In genomic region chr12:63419119-63419518, GRCh38 we compare ENCODE assay signal across 22 cellular contexts.
DNase-seq lines count a peak whose midpoint lies in the region; ATAC-seq, FAIRE-seq and TF ChIP-seq lines count a peak whose summit lies in the region.
"Had no signal": no experiment of that assay in that cellular context is flagged by ENCODE, and none has a peak within 500 bp of the region (broad histone marks: within the 10 kb centered on the region; RNA-seq: fewer than 3 reads in every experiment).

No MANE protein-coding gene starts in this region.

- WGBS in SK-N-SH (ENCODE audit: low lambda C conversion rate): 16% methylated on average over 7 of the region's 7 CpGs
- 56 to 81% (median 71%) methylated on average over 7 of the region's 7 CpGs for WGBS in small intestine, 3 donors
- 55% methylated on average over 7 of the region's 7 CpGs for WGBS in smooth muscle cell (ENCODE audit: low lambda C conversion rate)
- 83 to 93% (median 87%) methylated on average over 7 of the region's 7 CpGs for WGBS in adrenal gland, 4 donors

- POLR2A ChIA-PET in SK-N-SH (lab: Yijun Ruan, JAX): no interaction called here
- POLR2A ChIA-PET in Panc1 (lab: Charles Lee): no interaction called here

- DNase-seq in SK-N-SH: no peak
- DNase-seq in Panc1 (ENCODE audit: low read depth, low spot score): peak; percentile 2
- peak; percentile 39 for DNase-seq in epithelial cell of prostate (ENCODE audit: low read depth, low spot score)
- DNase-seq in small intestine: peak; percentile 54
- DNase-seq in NCI-H446 (lab: John Stamatoyannopoulos, UW): no peak
- no peak for DNase-seq in smooth muscle cell (lab: John Stamatoyannopoulos, UW; ENCODE audit: unreplicated experiment)
- no peak for DNase-seq in adrenal gland
- DNase-seq: activated CD4-positive, alpha-beta T cell treated with anti-CD3 and anti-CD28 coated beads, Interleukin-2, amount 50 U/mL, for 48 hours; activated naive CD8-positive, alpha-beta T cell treated with anti-CD3 and anti-CD28 coated beads, Interleukin-2, amount 10 ng/mL, durations not matched to agents 7 days and 5 days; activated T-cell treated with anti-CD3 and anti-CD28 coated beads, Interleukin-2, amount 50 U/mL, for 72 hours; CD4-positive, CD25-positive, alpha-beta regulatory T cell; endodermal cell; gastrocnemius medialis; NCI-H146; NCI-H524; stimulated activated CD4-positive, alpha-beta T cell treated with anti-CD3 and anti-CD28 coated beads, Interleukin-12 subunit alpha, Interleukin-12 subunit beta, amount 100 ng/mL, for 4 hours; stimulated activated naive CD4-positive, alpha-beta T cell; SW 1271 had no signal

- H3K36me3 ChIP-seq in SK-N-SH (replicated peaks in 1 of 2; ENCODE audit: control insufficient read depth in 1 of 2, insufficient read depth in 2 of 2, low read length in 1 of 2) (no peaks in the 10 kb centered on the region), Panc1 (ENCODE audit: control insufficient read depth, insufficient read depth, low read length) (no peaks in the 10 kb centered on the region), small intestine (ENCODE audit: control insufficient read depth in 2 of 2, insufficient read depth in 2 of 2, low read length in 2 of 2) (no peaks in the 10 kb centered on the region), smooth muscle cell (ENCODE audit: low read depth) (no peaks in the 10 kb centered on the region), adrenal gland (replicated peaks in 1 of 2) (no peaks in the 10 kb centered on the region)
- H3K36me3 ChIP-seq: gastrocnemius medialis, vagina had no signal

- H2AFZ ChIP-seq in SK-N-SH (ENCODE audit: low read depth): no peak overlapping the region
- no peak overlapping the region for H2AFZ ChIP-seq in smooth muscle cell (ENCODE audit: low read depth)

- intact Hi-C loops in Panc1 (cut with micrococcal nuclease; ENCODE audit: unreplicated experiment): loop anchor here (10.0 kb wide), 1 partner anchor 314 kb away; no protein-coding TSS in a partner anchor
- intact Hi-C loops in adrenal gland (cut with DNase I): no loop called here

- H3K4me3 ChIP-seq in SK-N-SH (ENCODE audit: low read depth in 2 of 2, low read length in 1 of 2) (no peak overlapping the region), Panc1 (ENCODE audit: low read depth in 2 of 2, low read length in 2 of 2) (no peak overlapping the region), small intestine (ENCODE audit: low read depth in 1 of 2, low read length in 2 of 2) (no peak overlapping the region), smooth muscle cell (no peak overlapping the region), adrenal gland (no peak overlapping the region)
- H3K4me3 ChIP-seq: gastrocnemius medialis, lung, vagina had no signal

- no peak for TF ChIP-seq POLR2A in adrenal gland (IDR thresholded peaks at IDR 0.05)

- H3K9ac ChIP-seq in SK-N-SH (no peak overlapping the region), smooth muscle cell (ENCODE audit: low read depth) (no peak overlapping the region)

- FAIRE-seq in small intestine (lab: Jason Lieb, UNC): no peak

- H3K79me2 ChIP-seq in SK-N-SH (ENCODE audit: insufficient read depth): no peaks in the 10 kb centered on the region
- no peaks in the 10 kb centered on the region for H3K79me2 ChIP-seq in smooth muscle cell (ENCODE audit: low read depth)

- no peak for ATAC-seq in SK-N-SH treated with all-trans-retinoic acid at 6 μM for 48 hours
- no peak for ATAC-seq in Panc1
- ATAC-seq: activated T-cell treated with anti-CD3 and anti-CD28 coated beads, Interleukin-2, amount 50 U/mL, for 72 hours; gastrocnemius medialis; natural killer cell treated with Interleukin-12 subunit alpha and Interleukin-12 subunit beta and Interleukin-15 and Interleukin-18, amount 100 ng/mL, for 72 hours had no signal

- TF ChIP-seq RAD21 in SK-N-SH (IDR thresholded peaks at IDR 0.05; ENCODE audit: low read length): no peak

- H3K9me3 ChIP-seq in SK-N-SH (no peaks in the 10 kb centered on the region), Panc1 (ENCODE audit: control insufficient read depth, insufficient read depth, low read depth, low read length) (peaks cover 6% of the 10 kb centered on the region; the same call in 1 of the 2 replicates), small intestine (ENCODE audit: control insufficient read depth, low read depth) (no peaks in the 10 kb centered on the region), smooth muscle cell (replicated peaks; ENCODE audit: low read depth) (no peaks in the 10 kb centered on the region), adrenal gland (replicated peaks in 1 of 3) (no peaks in the 10 kb centered on the region)
- H3K9me3 ChIP-seq: vagina had no signal

- no peak for TF ChIP-seq EP300 in SK-N-SH (IDR thresholded peaks at IDR 0.05; ENCODE audit: borderline replicate concordance in 1 of 2, low read depth in 1 of 2, low read length in 1 of 2)

- in situ Hi-C loops in Panc1 (cut with HindIII; ENCODE audit: low pct_unique_long_range_greater_than_20kb, low sequenced_read_pairs): no loop called here

- H3F3A ChIP-seq in SK-N-SH (replicated peaks; ENCODE audit: insufficient read depth): no peaks in the 10 kb centered on the region
- no peaks in the 10 kb centered on the region for H3F3A ChIP-seq in smooth muscle cell (ENCODE audit: low read depth)

- H3K4me2 ChIP-seq in SK-N-SH (no peak overlapping the region), smooth muscle cell (no peak overlapping the region)

- H3K27me3 ChIP-seq in SK-N-SH (ENCODE audit: insufficient read depth): no peaks in the 10 kb centered on the region
- H3K27me3 ChIP-seq in Panc1 (ENCODE audit: control insufficient read depth, insufficient read depth, low read length): peaks cover 2% of the 10 kb centered on the region; the same call in 1 of the 2 replicates
- H3K27me3 ChIP-seq in small intestine (ENCODE audit: control insufficient read depth in 2 of 2, insufficient read depth in 2 of 2, low read length in 2 of 2): no peaks in the 10 kb centered on the region
- H3K27me3 ChIP-seq in smooth muscle cell (ENCODE audit: low read depth): no peaks in the 10 kb centered on the region
- H3K27me3 ChIP-seq in adrenal gland: no peaks in the 10 kb centered on the region
- H3K27me3 ChIP-seq: gastrocnemius medialis, vagina had no signal

- H4K20me1 ChIP-seq in SK-N-SH (ENCODE audit: insufficient read depth): no peaks in the 10 kb centered on the region
- H4K20me1 ChIP-seq in smooth muscle cell (ENCODE audit: low read depth): no peaks in the 10 kb centered on the region

- no peaks in the 10 kb centered on the region for H3K9me2 ChIP-seq in SK-N-SH

- no TSS peak for BruUV-seq in Panc1 (replicated peaks; lab: Mats Ljungman, UMichigan)

- TF ChIP-seq CTCF in SK-N-SH (IDR thresholded peaks at IDR 0.05) (no peak), Panc1 (IDR thresholded peaks at IDR 0.05) (no peak), smooth muscle cell (IDR thresholded peaks at IDR 0.05; ENCODE audit: borderline replicate concordance, insufficient read depth, poor library complexity, severe bottlenecking) (no peak), adrenal gland (IDR thresholded peaks at IDR 0.05) (no peak)

- no peaks in the 10 kb centered on the region for H3K4me1 ChIP-seq in SK-N-SH (ENCODE audit: control insufficient read depth in 1 of 2, insufficient read depth in 2 of 2, low read depth in 1 of 2, low read length in 1 of 2)
- no peaks in the 10 kb centered on the region for H3K4me1 ChIP-seq in Panc1 (ENCODE audit: control insufficient read depth, insufficient read depth, low read length)
- H3K4me1 ChIP-seq in small intestine (ENCODE audit: control insufficient read depth in 2 of 2, insufficient read depth in 1 of 2, low read depth in 1 of 2, low read length in 1 of 2): no peaks in the 10 kb centered on the region
- no peaks in the 10 kb centered on the region for H3K4me1 ChIP-seq in smooth muscle cell (ENCODE audit: low read depth)
- no peaks in the 10 kb centered on the region for H3K4me1 ChIP-seq in adrenal gland (replicated peaks in 1 of 2)
- H3K4me1 ChIP-seq: gastrocnemius medialis, vagina had no signal

- CTCF ChIA-PET in SK-N-SH (lab: Yijun Ruan, JAX): interaction anchor here (1.0 to 6.6 kb wide), 7 partner anchors 10 to 383 kb away, joined by 3 to 39 read pairs (median 5); no protein-coding TSS in a partner anchor
- CTCF ChIA-PET in Panc1 (lab: Charles Lee): no interaction called here

- H3K27ac ChIP-seq in SK-N-SH (ENCODE audit: low read depth in 2 of 2, low read length in 1 of 2) (no peak overlapping the region), Panc1 (ENCODE audit: low read length) (no peak overlapping the region), epithelial cell of prostate (no peak overlapping the region), small intestine (ENCODE audit: low read depth in 1 of 2, low read length in 1 of 2) (no peak overlapping the region), smooth muscle cell (ENCODE audit: low read depth) (no peak overlapping the region), adrenal gland (no peak overlapping the region)
- H3K27ac ChIP-seq: gastrocnemius medialis, vagina had no signal

TF ChIP-seq in SK-N-SH, 30 proteins besides CTCF, POLR2A, EP300 and RAD21 (continues in another document):
- TF ChIP-seq FOSL2 (IDR thresholded peaks at IDR 0.05; ENCODE audit: borderline replicate concordance, low read depth) (0 out of 2 replicates have a peak, but pooled peaks have one; percentile 5), IRF3 (IDR thresholded peaks at IDR 0.05; ENCODE audit: low read depth, low read length) (no peak), ELF1 (IDR thresholded peaks at IDR 0.05) (no peak), FOXM1 (IDR thresholded peaks at IDR 0.05; ENCODE audit: low read depth) (no peak)

TF ChIP-seq in SK-N-SH treated with all-trans-retinoic acid at 6 μM for 48 hours, 23 proteins besides CTCF, POLR2A, EP300 and RAD21 (continues in another document):
- TF ChIP-seq CSRNP3 (CRISPR knock-in tag; IDR thresholded peaks at IDR 0.05) (no peak), BACH2 (CRISPR knock-in tag; IDR thresholded peaks at IDR 0.05; ENCODE audit: borderline replicate concordance) (no peak), ZNF70 (CRISPR knock-in tag; IDR thresholded peaks at IDR 0.05) (no peak)

Comparison
In these comparisons a context has a peak if more than half of its experiments do, and no peak if none do; other contexts are left out.
1. DNase-seq: peak in Panc1 (single experiment), epithelial cell of prostate (single experiment) and small intestine (single experiment); none in SK-N-SH (single experiment), NCI-H446 (0 of 2), smooth muscle cell (single experiment) and adrenal gland (0 of 7).